ENCODE assay signal across 15 cellular contexts in genomic region chr5:108911055-108911454, GRCh38.
A peak's percentile ranks its signal among the peaks of the same experiment; 100 is the strongest.
DNase-seq lines count a peak whose midpoint lies in the region; ATAC-seq, FAIRE-seq and TF ChIP-seq lines count a peak whose summit lies in the region.
"Had no signal": no experiment of that assay in that cellular context is flagged by ENCODE, and none has a peak within 500 bp of the region (broad histone marks: within the 10 kb centered on the region; RNA-seq: fewer than 3 reads in every experiment).

No MANE protein-coding gene starts in this region.

- H4K20me1 ChIP-seq in smooth muscle cell (ENCODE audit: low read depth): no peaks in the 10 kb centered on the region
- H4K20me1 ChIP-seq: BLaER1 had no signal

- H3K36me3 ChIP-seq in kidney (ENCODE audit: control insufficient read depth in 1 of 2, insufficient read depth in 2 of 2, low read length in 2 of 2): no peaks in the 10 kb centered on the region
- H3K36me3 ChIP-seq in smooth muscle cell (ENCODE audit: low read depth): peaks cover 8% of the 10 kb centered on the region
- peaks cover 0 to 12% (median 0%) of the 10 kb centered on the region in 3 donors for H3K36me3 ChIP-seq in esophagus squamous epithelium
- H3K36me3 ChIP-seq: BLaER1 had no signal

- TF ChIP-seq CTCF in kidney (IDR thresholded peaks at IDR 0.05; ENCODE audit: borderline replicate concordance, extremely low read depth, insufficient read depth): no peak
- TF ChIP-seq CTCF in smooth muscle cell (IDR thresholded peaks at IDR 0.05; ENCODE audit: borderline replicate concordance, insufficient read depth, poor library complexity, severe bottlenecking): no peak
- TF ChIP-seq CTCF in esophagus squamous epithelium (IDR thresholded peaks at IDR 0.05): no peak

- no peaks in the 10 kb centered on the region for H3F3A ChIP-seq in smooth muscle cell (ENCODE audit: low read depth)

- peak; percentile 76 for ATAC-seq in GM18870 (IDR thresholded peaks at IDR 0.05; ENCODE audit: unreplicated experiment)
- ATAC-seq in GM21576 (IDR thresholded peaks at IDR 0.05; ENCODE audit: unreplicated experiment): peak; percentile 63
- peak; percentile 81 for ATAC-seq in HG03159 (IDR thresholded peaks at IDR 0.05; ENCODE audit: unreplicated experiment)
- ATAC-seq: activated CD8-positive, alpha-beta T cell treated with anti-CD3 and anti-CD28 coated beads, Interleukin-2, amount 10 ng/mL, durations not matched to agents 7 days and 5 days had no signal

- intact Hi-C loops in kidney (cut with DNase I) (no loop called here), esophagus squamous epithelium (cut with DNase I) (no loop called here)

- H3K27ac ChIP-seq in kidney (ENCODE audit: low read depth in 2 of 2, low read length in 2 of 2) (no peak overlapping the region), smooth muscle cell (ENCODE audit: low read depth) (no peak overlapping the region), esophagus squamous epithelium (no peak overlapping the region)
- H3K27ac ChIP-seq: BLaER1 had no signal

- H3K4me2 ChIP-seq in smooth muscle cell: no peak overlapping the region
- H3K4me2 ChIP-seq: BLaER1 had no signal

- no peaks in the 10 kb centered on the region for H3K79me2 ChIP-seq in smooth muscle cell (ENCODE audit: low read depth)

- H3K4me1 ChIP-seq in kidney (ENCODE audit: control insufficient read depth in 1 of 2, insufficient read depth in 1 of 2, low read depth in 1 of 2, low read length in 2 of 2): no peaks in the 10 kb centered on the region
- H3K4me1 ChIP-seq in smooth muscle cell (ENCODE audit: low read depth): no peaks in the 10 kb centered on the region
- H3K4me1 ChIP-seq in esophagus squamous epithelium: no peaks in the 10 kb centered on the region
- H3K4me1 ChIP-seq: BLaER1 had no signal

- H3K9me3 ChIP-seq in kidney (ENCODE audit: control insufficient read depth in 1 of 2, low read length in 2 of 2) (no peaks in the 10 kb centered on the region), smooth muscle cell (replicated peaks; ENCODE audit: low read depth) (no peaks in the 10 kb centered on the region), esophagus squamous epithelium (no peaks in the 10 kb centered on the region)

- DNase-seq in kidney: no peak
- no peak for DNase-seq in stimulated activated CD4-positive, alpha-beta T cell treated with anti-CD3 and anti-CD28 coated beads, Interleukin-1b, Interleukin-23, amount 100 ng/mL, for 48 hours
- no peak for DNase-seq in smooth muscle cell (lab: John Stamatoyannopoulos, UW; ENCODE audit: unreplicated experiment)
- no peak for DNase-seq in NCI-H1436 treated with DMSO at 0.1 percent for 48 hours (lab: John Stamatoyannopoulos, UW)
- no peak for DNase-seq in esophagus squamous epithelium (lab: John Stamatoyannopoulos, UW)
- DNase-seq: activated CD8-positive, alpha-beta T cell treated with anti-CD3 and anti-CD28 coated beads, Interleukin-2, amount 10 ng/mL, durations not matched to agents 7 days and 5 days; DND-41; effector CD8-positive, alpha-beta T cell; SHP77 treated with DMSO at 0.1 percent for 48 hours; T-helper 9 cell had no signal

- 95% methylated on average over 3 of the region's 3 CpGs for WGBS in smooth muscle cell (ENCODE audit: low lambda C conversion rate)
- 86 to 88% methylated on average over 3 of the region's 3 CpGs for WGBS in esophagus squamous epithelium, 2 donors

- no peak for TF ChIP-seq POLR2A in esophagus squamous epithelium (IDR thresholded peaks at IDR 0.05)

- no peak overlapping the region for H2AFZ ChIP-seq in smooth muscle cell (ENCODE audit: low read depth)

- H3K27me3 ChIP-seq in smooth muscle cell (ENCODE audit: low read depth) (no peaks in the 10 kb centered on the region), esophagus squamous epithelium (no peaks in the 10 kb centered on the region)
- H3K27me3 ChIP-seq: BLaER1 had no signal

- H3K4me3 ChIP-seq in kidney (ENCODE audit: low read length in 2 of 2) (no peak overlapping the region), smooth muscle cell (no peak overlapping the region), esophagus squamous epithelium (no peak overlapping the region)
- H3K4me3 ChIP-seq: BLaER1, lung had no signal

- peak; percentile 30 for FAIRE-seq in kidney (lab: Jason Lieb, UNC)

- H3K9ac ChIP-seq in kidney (ENCODE audit: low read length in 2 of 2): no peak overlapping the region
- H3K9ac ChIP-seq in smooth muscle cell (ENCODE audit: low read depth): no peak overlapping the region
- H3K9ac ChIP-seq: BLaER1 had no signal
